ENCODE assay signal across 13 cellular contexts in the genomic region with DNA sequence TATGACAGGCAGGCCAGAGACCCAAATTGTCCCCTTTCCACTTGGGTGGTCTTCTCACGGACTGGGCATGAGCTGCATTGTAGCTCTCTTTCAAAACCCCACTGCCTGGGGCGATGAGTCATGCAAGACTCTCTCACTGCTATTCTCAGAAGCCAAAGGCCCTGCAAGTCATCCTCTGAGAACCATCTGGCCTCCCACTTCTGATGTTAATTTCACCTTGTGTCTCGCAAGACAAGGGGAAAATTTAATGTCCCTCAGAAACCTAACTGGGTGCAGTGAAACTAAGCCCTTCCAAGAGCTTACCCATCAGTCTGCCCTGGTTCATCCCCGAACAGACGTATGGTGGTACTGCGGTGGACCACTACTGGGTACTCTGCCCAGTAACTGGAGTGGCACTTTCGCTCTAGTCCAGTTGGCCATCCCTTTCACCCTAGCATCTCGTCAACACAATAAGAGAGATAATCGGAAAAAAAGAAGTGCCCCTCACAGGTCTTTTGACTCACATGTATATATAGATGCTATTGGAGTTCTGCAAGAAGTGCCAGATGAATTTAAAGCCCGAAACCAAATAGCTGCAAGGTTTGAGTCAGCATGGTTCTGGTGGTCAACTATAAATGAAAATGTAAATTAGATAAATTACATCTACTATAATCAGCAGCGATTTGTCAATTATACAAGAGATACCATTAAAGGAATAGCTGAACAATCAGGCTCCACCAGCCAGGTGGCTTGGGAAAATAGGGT. TPM values are rescaled to one million over a fixed set of nuclear protein-coding genes. Genes with fewer than 3 reads are reported as not detected.
DNase-seq lines count a peak whose midpoint lies in the region; ATAC-seq and TF ChIP-seq lines count a peak whose summit lies in the region.
"Had no signal": no experiment of that assay in that cellular context is flagged by ENCODE, and none has a peak within 500 bp of the region (broad histone marks: within the 10 kb centered on the region; RNA-seq: fewer than 3 reads in every experiment).

No MANE protein-coding gene starts in this region.

- H3K4me3 ChIP-seq in epithelial cell of proximal tubule (ENCODE audit: low read depth, low read length): no peak overlapping the region
- H3K4me3 ChIP-seq in psoas muscle: no peak overlapping the region
- H3K4me3 ChIP-seq: gastroesophageal sphincter, thoracic aorta had no signal

- no peaks in the 10 kb centered on the region for H3K4me1 ChIP-seq in psoas muscle
- H3K4me1 ChIP-seq: gastroesophageal sphincter had no signal

- H3K36me3 ChIP-seq in psoas muscle (ENCODE audit: insufficient read depth in 1 of 2, low read depth in 1 of 2): no peaks in the 10 kb centered on the region
- H3K36me3 ChIP-seq: gastroesophageal sphincter, thoracic aorta had no signal

- H3K27me3 ChIP-seq in psoas muscle (ENCODE audit: insufficient read depth in 3 of 3, low read length in 2 of 3): peaks cover 0 to 4% (median 0%) of the 10 kb centered on the region in 3 donors
- H3K27me3 ChIP-seq: gastroesophageal sphincter had no signal

- peak; percentile 69 for ATAC-seq in HG03342 (IDR thresholded peaks at IDR 0.05; ENCODE audit: unreplicated experiment)
- ATAC-seq in psoas muscle: no peak
- ATAC-seq: activated T-cell treated with anti-CD3 and anti-CD28 coated beads, Interleukin-2, amount 50 U/mL, for 4 hours; gastroesophageal sphincter; Panc1 had no signal

- no peaks in the 10 kb centered on the region for H3K9me3 ChIP-seq in psoas muscle

- in situ Hi-C loops in G401 (cut with HindIII; ENCODE audit: low sequenced_read_pairs): no loop called here

- TF ChIP-seq CTCF in GM20000 (IDR thresholded peaks at IDR 0.05; ENCODE audit: extremely low read depth, missing control alignments) (no peak), epithelial cell of proximal tubule (conservative IDR thresholded peaks at IDR 0.05; ENCODE audit: low read depth, low read length) (no peak), psoas muscle (IDR thresholded peaks at IDR 0.05) (no peak)

- WGBS in psoas muscle, 3 donors: 78 to 83% (median 79%) methylated on average over 11 of the region's 11 CpGs

- H3K27ac ChIP-seq in psoas muscle: no peak overlapping the region
- H3K27ac ChIP-seq: gastroesophageal sphincter, thoracic aorta had no signal

- intact Hi-C loops in psoas muscle (cut with DNase I): no loop called here

- peak; percentile 53 for DNase-seq in EH (ENCODE audit: low read depth)
- peak; percentile 52 for DNase-seq in GM20000 (ENCODE audit: low spot score)
- DNase-seq in epithelial cell of proximal tubule (ENCODE audit: low read depth): peak; percentile 9
- no peak for DNase-seq in cerebellar cortex (ENCODE audit: low spot score)
- DNase-seq in G401 (ENCODE audit: low spot score): no peak
- no peak for DNase-seq in SHP77 (lab: John Stamatoyannopoulos, UW)
- DNase-seq in psoas muscle: no peak
- DNase-seq: activated T-cell treated with anti-CD3 and anti-CD28 coated beads, Interleukin-2, amount 50 U/mL, for 4 hours; C1 segment of cervical spinal cord had no signal

RNA-seq across cellular contexts. Expression of a gene that starts 31.3 kb away (rescaled TPM):
- total RNA-seq in epithelial cell of proximal tubule: not detected in 2 replicates
- total RNA-seq in G401 (2014; rRNA removed; shearing (Covaris generic)): not detected in 2 replicates
- total RNA-seq in psoas muscle: not detected
- not detected for polyA plus RNA-seq in psoas muscle
- total RNA-seq: activated T-cell treated with anti-CD3 and anti-CD28 coated beads, Interleukin-2, amount 50 U/mL, for 4 hours; gastroesophageal sphincter; thoracic aorta had no signal

Comparison
In these comparisons a context has a peak if more than half of its experiments do, and no peak if none do; other contexts are left out.
1. DNase-seq: peak in EH (single experiment), GM20000 (single experiment) and epithelial cell of proximal tubule (single experiment); none in cerebellar cortex (single experiment), G401 (single experiment), SHP77 (0 of 2) and psoas muscle (0 of 2).